Comparison of ENCODE assay signal across 1 cellular context in the genomic region with DNA sequence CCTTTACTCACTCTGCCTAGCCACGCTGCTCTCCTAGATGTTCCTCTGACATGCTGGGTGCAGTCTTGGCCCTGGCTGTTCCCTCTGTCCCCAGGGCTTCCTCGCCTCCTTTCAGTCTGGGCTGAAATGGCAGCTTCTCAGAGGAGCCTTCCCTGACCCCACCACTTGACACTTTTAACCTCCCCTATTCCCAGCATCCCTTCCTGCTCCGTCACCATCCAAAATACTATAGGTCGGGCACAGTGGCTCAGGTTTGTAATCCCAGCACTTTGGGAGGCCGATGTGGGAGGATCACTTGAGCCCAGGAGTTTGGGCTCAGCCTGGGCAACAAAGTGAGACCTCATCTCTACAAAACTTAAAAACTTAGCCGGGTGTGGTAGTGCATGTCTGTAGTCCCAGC.
TF ChIP-seq lines count a peak whose summit lies in the region.

No MANE protein-coding gene starts in this region.

TF ChIP-seq in K562, 482 proteins besides CTCF, POLR2A, EP300 and RAD21:
- TF ChIP-seq, protein P1, sequence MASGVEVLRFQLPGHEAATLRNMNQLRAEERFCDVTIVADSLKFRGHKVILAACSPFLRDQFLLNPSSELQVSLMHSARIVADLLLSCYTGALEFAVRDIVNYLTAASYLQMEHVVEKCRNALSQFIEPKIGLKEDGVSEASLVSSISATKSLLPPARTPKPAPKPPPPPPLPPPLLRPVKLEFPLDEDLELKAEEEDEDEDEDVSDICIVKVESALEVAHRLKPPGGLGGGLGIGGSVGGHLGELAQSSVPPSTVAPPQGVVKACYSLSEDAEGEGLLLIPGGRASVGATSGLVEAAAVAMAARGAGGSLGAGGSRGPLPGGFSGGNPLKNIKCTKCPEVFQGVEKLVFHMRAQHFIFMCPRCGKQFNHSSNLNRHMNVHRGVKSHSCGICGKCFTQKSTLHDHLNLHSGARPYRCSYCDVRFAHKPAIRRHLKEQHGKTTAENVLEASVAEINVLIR (CRISPR knock-in tag; IDR thresholded peaks at IDR 0.05) = no peak
- TF ChIP-seq POLR2AphosphoS5 (IDR thresholded peaks at IDR 0.05; ENCODE audit: control insufficient read depth, insufficient read depth, low read depth, low read length) = no peak
- TF ChIP-seq NFATC3 (IDR thresholded peaks at IDR 0.05) = no peak
- TF ChIP-seq, protein P2, sequence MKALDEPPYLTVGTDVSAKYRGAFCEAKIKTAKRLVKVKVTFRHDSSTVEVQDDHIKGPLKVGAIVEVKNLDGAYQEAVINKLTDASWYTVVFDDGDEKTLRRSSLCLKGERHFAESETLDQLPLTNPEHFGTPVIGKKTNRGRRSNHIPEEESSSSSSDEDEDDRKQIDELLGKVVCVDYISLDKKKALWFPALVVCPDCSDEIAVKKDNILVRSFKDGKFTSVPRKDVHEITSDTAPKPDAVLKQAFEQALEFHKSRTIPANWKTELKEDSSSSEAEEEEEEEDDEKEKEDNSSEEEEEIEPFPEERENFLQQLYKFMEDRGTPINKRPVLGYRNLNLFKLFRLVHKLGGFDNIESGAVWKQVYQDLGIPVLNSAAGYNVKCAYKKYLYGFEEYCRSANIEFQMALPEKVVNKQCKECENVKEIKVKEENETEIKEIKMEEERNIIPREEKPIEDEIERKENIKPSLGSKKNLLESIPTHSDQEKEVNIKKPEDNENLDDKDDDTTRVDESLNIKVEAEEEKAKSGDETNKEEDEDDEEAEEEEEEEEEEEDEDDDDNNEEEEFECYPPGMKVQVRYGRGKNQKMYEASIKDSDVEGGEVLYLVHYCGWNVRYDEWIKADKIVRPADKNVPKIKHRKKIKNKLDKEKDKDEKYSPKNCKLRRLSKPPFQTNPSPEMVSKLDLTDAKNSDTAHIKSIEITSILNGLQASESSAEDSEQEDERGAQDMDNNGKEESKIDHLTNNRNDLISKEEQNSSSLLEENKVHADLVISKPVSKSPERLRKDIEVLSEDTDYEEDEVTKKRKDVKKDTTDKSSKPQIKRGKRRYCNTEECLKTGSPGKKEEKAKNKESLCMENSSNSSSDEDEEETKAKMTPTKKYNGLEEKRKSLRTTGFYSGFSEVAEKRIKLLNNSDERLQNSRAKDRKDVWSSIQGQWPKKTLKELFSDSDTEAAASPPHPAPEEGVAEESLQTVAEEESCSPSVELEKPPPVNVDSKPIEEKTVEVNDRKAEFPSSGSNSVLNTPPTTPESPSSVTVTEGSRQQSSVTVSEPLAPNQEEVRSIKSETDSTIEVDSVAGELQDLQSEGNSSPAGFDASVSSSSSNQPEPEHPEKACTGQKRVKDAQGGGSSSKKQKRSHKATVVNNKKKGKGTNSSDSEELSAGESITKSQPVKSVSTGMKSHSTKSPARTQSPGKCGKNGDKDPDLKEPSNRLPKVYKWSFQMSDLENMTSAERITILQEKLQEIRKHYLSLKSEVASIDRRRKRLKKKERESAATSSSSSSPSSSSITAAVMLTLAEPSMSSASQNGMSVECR (CRISPR knock-in tag; IDR thresholded peaks at IDR 0.05) = no peak
- no peak for TF ChIP-seq CSDE1 (IDR thresholded peaks at IDR 0.05)
- TF ChIP-seq STAG1 (CRISPR knock-in tag; IDR thresholded peaks at IDR 0.05; ENCODE audit: borderline replicate concordance) = no peak
- TF ChIP-seq BCOR (IDR thresholded peaks at IDR 0.05) = no peak
- no peak for TF ChIP-seq ZNF764 (CRISPR knock-in tag; IDR thresholded peaks at IDR 0.05; ENCODE audit: low read depth)
- TF ChIP-seq KAT8 (IDR thresholded peaks at IDR 0.05; ENCODE audit: low read depth) = no peak
- TF ChIP-seq SIRT6 (IDR thresholded peaks at IDR 0.05; ENCODE audit: low read depth, low read length) = no peak
- no peak for TF ChIP-seq ESRRA (IDR thresholded peaks at IDR 0.05; ENCODE audit: borderline replicate concordance, low read depth)
- no peak for TF ChIP-seq NFE2 (IDR thresholded peaks at IDR 0.05; ENCODE audit: low read depth)
- TF ChIP-seq, protein P3, sequence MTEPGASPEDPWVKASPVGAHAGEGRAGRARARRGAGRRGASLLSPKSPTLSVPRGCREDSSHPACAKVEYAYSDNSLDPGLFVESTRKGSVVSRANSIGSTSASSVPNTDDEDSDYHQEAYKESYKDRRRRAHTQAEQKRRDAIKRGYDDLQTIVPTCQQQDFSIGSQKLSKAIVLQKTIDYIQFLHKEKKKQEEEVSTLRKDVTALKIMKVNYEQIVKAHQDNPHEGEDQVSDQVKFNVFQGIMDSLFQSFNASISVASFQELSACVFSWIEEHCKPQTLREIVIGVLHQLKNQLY (CRISPR knock-in tag; conservative IDR thresholded peaks at IDR 0.05) = no peak
- no peak for TF ChIP-seq PTBP1 (IDR thresholded peaks at IDR 0.05; ENCODE audit: low read depth, low read length)
- no peak for TF ChIP-seq ETV6 (IDR thresholded peaks at IDR 0.05; ENCODE audit: borderline replicate concordance in 1 of 2, low read depth in 2 of 2, low read length in 1 of 2)
- TF ChIP-seq ETV6 (CRISPR knock-in tag; IDR thresholded peaks at IDR 0.05; ENCODE audit: borderline replicate concordance) = no peak
- TF ChIP-seq BCL6 (CRISPR knock-in tag; IDR thresholded peaks at IDR 0.05) = no peak
